ENCODE assay signal across 9 cellular contexts in genomic region chr5:139696894-139697658, GRCh38. TPM values are rescaled to one million over a fixed set of nuclear protein-coding genes. Genes with fewer than 3 reads are reported as not detected.
DNase-seq lines count a peak whose midpoint lies in the region; TF ChIP-seq lines count a peak whose summit lies in the region.
"Had no signal": no experiment of that assay in that cellular context is flagged by ENCODE, and none has a peak within 500 bp of the region (broad histone marks: within the 10 kb centered on the region; RNA-seq: fewer than 3 reads in every experiment).

No MANE protein-coding gene starts in this region.

- H3K4me2 ChIP-seq in mammary epithelial cell (ENCODE audit: insufficient read depth, low read depth, low read length) = peak overlapping the region; percentile 86

- TF ChIP-seq CTCF in Peyer's patch (IDR thresholded peaks at IDR 0.05) (no peak), mammary epithelial cell (conservative IDR thresholded peaks at IDR 0.05 in 1 of 2, IDR thresholded peaks at IDR 0.05 in 1 of 2; ENCODE audit: extremely low read depth in 1 of 2, insufficient read depth in 1 of 2, low read depth in 1 of 2, low read length in 2 of 2) (no peak), spleen (IDR thresholded peaks at IDR 0.05 in 8 of 11, conservative IDR thresholded peaks at IDR 0.05 in 3 of 11) (no peak)

- in situ Hi-C loops in mammary epithelial cell (cut with MboI; ENCODE audit: low sequenced_read_pairs in 2 of 2) = loop anchor here (10.0 kb wide), 1 partner anchor 62 kb away; no protein-coding TSS in a partner anchor

- no peaks in the 10 kb centered on the region for H4K20me1 ChIP-seq in mammary epithelial cell (ENCODE audit: insufficient read depth, low read length)

- H3K9me3 ChIP-seq in Peyer's patch (no peaks in the 10 kb centered on the region), mammary epithelial cell (replicated peaks; ENCODE audit: insufficient read depth, low read length) (no peaks in the 10 kb centered on the region), spleen (no peaks in the 10 kb centered on the region)

- H3K27me3 ChIP-seq in Peyer's patch (no peaks in the 10 kb centered on the region), mammary epithelial cell (ENCODE audit: insufficient read depth, low read length) (no peaks in the 10 kb centered on the region), spleen (replicated peaks in 1 of 7) (peaks cover 0 to 40% (median 14%) of the 10 kb centered on the region in 7 donors)

- intact Hi-C loops in mammary epithelial cell (cut with micrococcal nuclease) (no loop called here), spleen (cut with DNase I; ENCODE audit: low total_unique reads) (loop anchor here (10.0 kb wide), 1 partner anchor 58 kb away; no protein-coding TSS in a partner anchor)

- CTCF ChIA-PET in mammary epithelial cell (lab: Charles Lee; ENCODE audit: low non-redundant PET) = no interaction called here

- 0% methylated on average over 3 of the region's 55 CpGs for WGBS in mammary epithelial cell (ENCODE audit: low coverage, missing lambda C conversion rate)
- WGBS in spleen, 5 donors = 2 to 3% (median 2%) methylated on average over 31 to 55 of the region's 55 CpGs

- H3K4me1 ChIP-seq in Peyer's patch = peaks cover 5 to 41% (median 16%) of the 10 kb centered on the region in 4 donors
- H3K4me1 ChIP-seq in mammary epithelial cell (ENCODE audit: insufficient read depth, low read length) = peaks cover 17% of the 10 kb centered on the region
- H3K4me1 ChIP-seq in spleen = peaks cover 26 to 68% (median 48%) of the 10 kb centered on the region in 6 donors

- no peaks in the 10 kb centered on the region for H3K79me2 ChIP-seq in mammary epithelial cell (ENCODE audit: insufficient read depth, low read length)

- no peak for TF ChIP-seq POLR2A in Peyer's patch (IDR thresholded peaks at IDR 0.05)
- no peak for TF ChIP-seq POLR2A in spleen (IDR thresholded peaks at IDR 0.05)

- H3K36me3 ChIP-seq in Peyer's patch (no peaks in the 10 kb centered on the region), mammary epithelial cell (ENCODE audit: insufficient read depth, low read length) (no peaks in the 10 kb centered on the region), spleen (no peaks in the 10 kb centered on the region)

- H2AFZ ChIP-seq in mammary epithelial cell (ENCODE audit: low read depth, low read length) = peak overlapping the region; percentile 94

- H3K4me3 ChIP-seq in Peyer's patch = peak overlapping the region; percentile 20 to 50 (median 46)
- peak overlapping the region in 2 of 3 experiments; percentile 28 to 29 for H3K4me3 ChIP-seq in mammary epithelial cell (replicated peaks in 1 of 3; ENCODE audit: insufficient read depth in 1 of 3, low read depth in 2 of 3, low read length in 3 of 3)
- H3K4me3 ChIP-seq in spleen = peak overlapping the region in 7 of 8 donors; percentile 4 to 57 (median 21)

- dilution Hi-C loops in mammary epithelial cell (cut with HindIII; ENCODE audit: low sequenced_read_pairs) = loop anchor here (10.0 kb wide), 2 partner anchors 48 to 292 kb away; partner anchors contain the start of gene SPATA24

- no peak overlapping the region for H3K9ac ChIP-seq in mammary epithelial cell (ENCODE audit: insufficient read depth, low read length)

- DNase-seq in NCI-H146 (lab: John Stamatoyannopoulos, UW) = peak; percentile 41
- DNase-seq in NCI-H146 treated with DMSO at 0.1 percent for 48 hours (lab: John Stamatoyannopoulos, UW; ENCODE audit: unreplicated experiment) = no peak
- peak in 2 of 3 donors; percentile 23 to 67 for DNase-seq in Peyer's patch
- peak; percentile 47 for DNase-seq in mammary epithelial cell
- DNase-seq in islet precursor cell = peak; percentile 99
- DNase-seq in spleen = peak; percentile 86
- DNase-seq in OCI-M2 (lab: John Stamatoyannopoulos, UW; ENCODE audit: unreplicated experiment) = no peak
- DNase-seq in NCI-H187 (lab: John Stamatoyannopoulos, UW) = no peak

- no TSS peak for BruUV-seq in mammary epithelial cell (replicated peaks; lab: Mats Ljungman, UMichigan)

- peak overlapping the region; percentile 21 to 87 (median 74) for H3K27ac ChIP-seq in Peyer's patch
- no peak overlapping the region for H3K27ac ChIP-seq in mammary epithelial cell (ENCODE audit: insufficient read depth, low read depth, low read length)
- H3K27ac ChIP-seq in spleen = peak overlapping the region in 7 of 8 donors; percentile 55 to 84 (median 80)
- H3K27ac ChIP-seq: C4-2B had no signal

RNA-seq across cellular contexts. Expression of gene CXXC5, which starts 48.9 kb away (rescaled TPM):
- total RNA-seq in Peyer's patch = 10 to 100 TPM; 21.7 to 49.5 (median 30.9) TPM
- 10 to 100 TPM; 13.8 to 47.3 TPM for total RNA-seq in mammary epithelial cell
- polyA plus RNA-seq in mammary epithelial cell = 16.6 TPM
- polyA minus RNA-seq in mammary epithelial cell = 5.8 TPM
- 10 to 100 TPM; 57.5 to 69.5 (median 62.8) TPM for total RNA-seq in spleen
- polyA plus RNA-seq in spleen = 10 to 100 TPM; 46.4 to 69.5 (median 60.8) TPM

Comparison
In these comparisons a context has a peak if more than half of its experiments do, and no peak if none do; other contexts are left out.
1. DNase-seq: peak in NCI-H146 (single experiment), Peyer's patch (2 of 3), mammary epithelial cell (single experiment), islet precursor cell (single experiment) and spleen (single experiment); none in NCI-H146 treated with DMSO at 0.1 percent for 48 hours (single experiment), OCI-M2 (single experiment) and NCI-H187 (0 of 2).
2. Peak in every context shown above with its lines, with median percentiles within 50 percentile points of each other: H3K4me3 ChIP-seq.